Comparison of ENCODE assay signal across 30 cellular contexts in the genomic region with DNA sequence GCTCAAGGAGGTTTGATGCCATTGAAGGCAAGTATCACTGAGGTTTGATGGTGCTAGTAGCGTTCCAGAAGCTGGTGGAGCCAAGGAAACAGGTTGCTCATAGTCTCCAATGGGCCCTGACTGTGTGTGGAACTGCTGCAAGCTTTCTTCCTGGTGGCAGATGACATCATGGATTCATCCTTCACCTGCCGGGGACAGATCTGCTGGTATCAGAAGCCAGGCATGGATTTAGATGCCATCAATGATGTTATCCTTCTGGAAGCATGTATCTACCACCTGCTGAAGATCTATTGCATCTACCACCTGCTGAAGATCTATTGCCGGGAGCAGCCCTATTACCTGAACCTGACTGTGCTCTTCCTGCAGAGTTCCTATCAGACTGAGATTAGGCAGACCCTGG.
DNase-seq lines count a peak whose midpoint lies in the region; TF ChIP-seq lines count a peak whose summit lies in the region.
"Had no signal": no experiment of that assay in that cellular context is flagged by ENCODE, and none has a peak within 500 bp of the region (broad histone marks: within the 10 kb centered on the region; RNA-seq: fewer than 3 reads in every experiment).

No MANE protein-coding gene starts in this region.

- H3K9me3 Mint-ChIP-seq in Caco-2 (ENCODE audit: unreplicated experiment): no peaks in the 10 kb centered on the region

- no peak overlapping the region for H2AK5ac ChIP-seq in trophoblast cell (ENCODE audit: low read length)

- no peak overlapping the region for H3K18ac ChIP-seq in trophoblast cell (ENCODE audit: low read length)

- no peak overlapping the region for H2BK12ac ChIP-seq in trophoblast cell (ENCODE audit: low read length)

- no CpG with 5 or more reads among the region's 3 CpGs for WGBS in trophoblast cell (ENCODE audit: extremely low coverage, insufficient coverage, insufficient read length)

- POLR2A ChIA-PET in Caco-2 (lab: Charles Lee): no interaction called here

- no peak overlapping the region for H4K12ac ChIP-seq in trophoblast cell (ENCODE audit: low read depth, low read length)

- DNase-seq in osteoblast (ENCODE audit: insufficient read length, low spot score, missing footprints) (peak; percentile 15), trophoblast cell (peak; percentile 68 to 85), Caco-2 (no peak), CD1c-positive myeloid dendritic cell (ENCODE audit: extremely low spot score) (no peak)
- DNase-seq: 8988T; ACHN; AML-193; BE2C; C1 segment of cervical spinal cord; Calu3; CD4-positive, alpha-beta memory T cell; CD4-positive, alpha-beta T cell; CD4-positive, CD25-positive, alpha-beta regulatory T cell; CD8-positive, alpha-beta memory T cell; CD8-positive, alpha-beta T cell; COR-L47; DMS 273 treated with DMSO at 0.1 percent for 48 hours; DMS153; DMS53; DMS79; DMS79 treated with DMSO at 0.1 percent for 48 hours; DND-41; EL had no signal

- intact Hi-C loops in Caco-2 (cut with micrococcal nuclease; ENCODE audit: unreplicated experiment): no loop called here

- H3K4me1 ChIP-seq in osteoblast (ENCODE audit: insufficient read depth, low read length): no peaks in the 10 kb centered on the region
- no peaks in the 10 kb centered on the region for H3K4me1 ChIP-seq in trophoblast cell (ENCODE audit: control insufficient read depth in 1 of 2, insufficient read depth in 2 of 2, low read length in 2 of 2)
- H3K4me1 ChIP-seq in Caco-2: no peaks in the 10 kb centered on the region
- H3K4me1 ChIP-seq: A549, BE2C, BLaER1 had no signal

- no peak overlapping the region for H3K14ac ChIP-seq in trophoblast cell (ENCODE audit: low read length)

- BruUV-seq in Caco-2 (replicated peaks; lab: Mats Ljungman, UMichigan): no TSS peak

- no peak overlapping the region for H3K27ac Mint-ChIP-seq in Caco-2 (ENCODE audit: unreplicated experiment)
- H3K27ac Mint-ChIP-seq: B cell; CD14-positive monocyte; CD4-positive, alpha-beta memory T cell; CD4-positive, alpha-beta T cell; CD4-positive, CD25-positive, alpha-beta regulatory T cell; CD8-positive, alpha-beta memory T cell; CD8-positive, alpha-beta T cell had no signal

- H2AFZ ChIP-seq in osteoblast (ENCODE audit: low read length): no peak overlapping the region
- H2AFZ ChIP-seq in trophoblast cell (ENCODE audit: insufficient read depth, low read length, poor library complexity): no peak overlapping the region

- CTCF ChIA-PET in Caco-2 (lab: Charles Lee): no interaction called here

- H3K9ac ChIP-seq in trophoblast cell (ENCODE audit: low read length): no peak overlapping the region
- H3K9ac ChIP-seq: BLaER1; BLaER1 treated with 17β-estradiol and CSF1 and Interleukin-3, amounts not matched to agents 10 nM and 100 nM had no signal

- no peak overlapping the region for H4K91ac ChIP-seq in trophoblast cell (ENCODE audit: low read depth, low read length)

- H3K27me3 ChIP-seq in osteoblast (ENCODE audit: insufficient read depth, low read length) (no peaks in the 10 kb centered on the region), trophoblast cell (ENCODE audit: insufficient read depth, low read length) (no peaks in the 10 kb centered on the region), Caco-2 (replicated peaks; ENCODE audit: control insufficient read depth, insufficient read depth, low read length) (no peaks in the 10 kb centered on the region)
- H3K27me3 ChIP-seq: BE2C; BLaER1; BLaER1 treated with 17β-estradiol and CSF1 and Interleukin-3, amounts not matched to agents 10 nM and 100 nM had no signal

- no peak overlapping the region for H2BK5ac ChIP-seq in trophoblast cell (ENCODE audit: low read depth, low read length, poor library complexity)

- peaks cover 2% of the 10 kb centered on the region for H3K9me3 ChIP-seq in osteoblast (ENCODE audit: low read depth, low read length)
- no peaks in the 10 kb centered on the region for H3K9me3 ChIP-seq in trophoblast cell (ENCODE audit: insufficient read depth, low read depth, low read length)
- no peaks in the 10 kb centered on the region for H3K9me3 ChIP-seq in Caco-2
- H3K9me3 ChIP-seq: A549, BE2C, BLaER1 had no signal

- no peak overlapping the region for H3K23ac ChIP-seq in trophoblast cell (ENCODE audit: low read length)

- H3K27ac ChIP-seq in osteoblast (ENCODE audit: low read depth, low read length) (no peak overlapping the region), trophoblast cell (ENCODE audit: low read depth, low read length) (no peak overlapping the region)
- H3K27ac ChIP-seq: 22Rv1; A549; BLaER1; BLaER1 treated with 17β-estradiol and CSF1 and Interleukin-3, amounts not matched to agents 10 nM and 100 nM; C4-2B had no signal

- no peak for TF ChIP-seq CTCF in osteoblast (IDR thresholded peaks at IDR 0.05; ENCODE audit: extremely low read depth, low read depth, low read length)
- TF ChIP-seq CTCF in Caco-2 (IDR thresholded peaks at IDR 0.05; ENCODE audit: insufficient read depth in 1 of 2, low read depth in 1 of 2, low read length in 1 of 2, severe bottlenecking in 1 of 2, unreplicated experiment in 1 of 2): no peak

- H2BK120ac ChIP-seq in trophoblast cell (ENCODE audit: insufficient read depth, low read length, poor library complexity): no peak overlapping the region

- H3K4me3 ChIP-seq in osteoblast (ENCODE audit: insufficient read depth, low read length) (no peak overlapping the region), trophoblast cell (ENCODE audit: low read depth, low read length) (no peak overlapping the region), Caco-2 (ENCODE audit: low read depth, low read length) (no peak overlapping the region)
- H3K4me3 ChIP-seq: A549; BLaER1; BLaER1 treated with 17β-estradiol and CSF1 and Interleukin-3, amounts not matched to agents 10 nM and 100 nM had no signal

- H3K4ac ChIP-seq in trophoblast cell (ENCODE audit: low read depth, low read length): no peak overlapping the region

- H4K8ac ChIP-seq in trophoblast cell (ENCODE audit: low read depth, low read length): no peak overlapping the region

- no peak overlapping the region for H3K4me3 Mint-ChIP-seq in Caco-2 (ENCODE audit: unreplicated experiment)
- H3K4me3 Mint-ChIP-seq: B cell; CD14-positive monocyte; CD4-positive, alpha-beta memory T cell; CD4-positive, alpha-beta T cell; CD4-positive, CD25-positive, alpha-beta regulatory T cell; CD8-positive, alpha-beta memory T cell; CD8-positive, alpha-beta T cell had no signal

- no peaks in the 10 kb centered on the region for H3K4me1 Mint-ChIP-seq in Caco-2 (ENCODE audit: low read depth, unreplicated experiment)
- H3K4me1 Mint-ChIP-seq: B cell; CD14-positive monocyte; CD4-positive, alpha-beta memory T cell; CD4-positive, CD25-positive, alpha-beta regulatory T cell; CD8-positive, alpha-beta memory T cell had no signal

- H3K4me2 ChIP-seq in osteoblast (ENCODE audit: insufficient read depth, low read length): no peak overlapping the region
- H3K4me2 ChIP-seq in trophoblast cell (ENCODE audit: low read length): no peak overlapping the region
- H3K4me2 ChIP-seq: A549; BLaER1; BLaER1 treated with 17β-estradiol and CSF1 and Interleukin-3, amounts not matched to agents 10 nM and 100 nM had no signal

- H3K36me3 Mint-ChIP-seq in Caco-2 (ENCODE audit: insufficient read depth, unreplicated experiment): no peaks in the 10 kb centered on the region
- H3K36me3 Mint-ChIP-seq: CD14-positive monocyte; CD4-positive, alpha-beta memory T cell; CD4-positive, CD25-positive, alpha-beta regulatory T cell; CD8-positive, alpha-beta memory T cell; CD8-positive, alpha-beta T cell had no signal

- H3K36me3 ChIP-seq in osteoblast (ENCODE audit: insufficient read depth, low read length) (no peaks in the 10 kb centered on the region), trophoblast cell (ENCODE audit: control insufficient read depth in 1 of 2, insufficient read depth in 2 of 2, low read length in 2 of 2) (no peaks in the 10 kb centered on the region), Caco-2 (ENCODE audit: control insufficient read depth, insufficient read depth, low read length) (no peaks in the 10 kb centered on the region)
- H3K36me3 ChIP-seq: BE2C; BLaER1; BLaER1 treated with 17β-estradiol and CSF1 and Interleukin-3, amounts not matched to agents 10 nM and 100 nM had no signal

- H3K79me2 ChIP-seq in osteoblast (ENCODE audit: insufficient read depth, low read length) (no peaks in the 10 kb centered on the region), trophoblast cell (ENCODE audit: control insufficient read depth, insufficient read depth, low read length, poor library complexity) (no peaks in the 10 kb centered on the region)

- no peaks in the 10 kb centered on the region for H3K79me1 ChIP-seq in trophoblast cell (ENCODE audit: low read length)

- H4K20me1 ChIP-seq in osteoblast (ENCODE audit: insufficient read depth, low read length): no peaks in the 10 kb centered on the region
- H4K20me1 ChIP-seq: BLaER1; BLaER1 treated with 17β-estradiol and CSF1 and Interleukin-3, amounts not matched to agents 10 nM and 100 nM had no signal

- H3K27me3 Mint-ChIP-seq in Caco-2 (ENCODE audit: insufficient read depth, unreplicated experiment): no peaks in the 10 kb centered on the region
- H3K27me3 Mint-ChIP-seq: B cell; CD4-positive, alpha-beta T cell; CD4-positive, CD25-positive, alpha-beta regulatory T cell; CD8-positive, alpha-beta memory T cell had no signal

Comparison
In these comparisons a context has a peak if more than half of its experiments do, and no peak if none do; other contexts are left out.
1. DNase-seq: peak in osteoblast (single experiment) and trophoblast cell (2 of 2); none in Caco-2 (0 of 2) and CD1c-positive myeloid dendritic cell (single experiment).